Comparison of ENCODE assay signal across 14 cellular contexts in the genomic region with DNA sequence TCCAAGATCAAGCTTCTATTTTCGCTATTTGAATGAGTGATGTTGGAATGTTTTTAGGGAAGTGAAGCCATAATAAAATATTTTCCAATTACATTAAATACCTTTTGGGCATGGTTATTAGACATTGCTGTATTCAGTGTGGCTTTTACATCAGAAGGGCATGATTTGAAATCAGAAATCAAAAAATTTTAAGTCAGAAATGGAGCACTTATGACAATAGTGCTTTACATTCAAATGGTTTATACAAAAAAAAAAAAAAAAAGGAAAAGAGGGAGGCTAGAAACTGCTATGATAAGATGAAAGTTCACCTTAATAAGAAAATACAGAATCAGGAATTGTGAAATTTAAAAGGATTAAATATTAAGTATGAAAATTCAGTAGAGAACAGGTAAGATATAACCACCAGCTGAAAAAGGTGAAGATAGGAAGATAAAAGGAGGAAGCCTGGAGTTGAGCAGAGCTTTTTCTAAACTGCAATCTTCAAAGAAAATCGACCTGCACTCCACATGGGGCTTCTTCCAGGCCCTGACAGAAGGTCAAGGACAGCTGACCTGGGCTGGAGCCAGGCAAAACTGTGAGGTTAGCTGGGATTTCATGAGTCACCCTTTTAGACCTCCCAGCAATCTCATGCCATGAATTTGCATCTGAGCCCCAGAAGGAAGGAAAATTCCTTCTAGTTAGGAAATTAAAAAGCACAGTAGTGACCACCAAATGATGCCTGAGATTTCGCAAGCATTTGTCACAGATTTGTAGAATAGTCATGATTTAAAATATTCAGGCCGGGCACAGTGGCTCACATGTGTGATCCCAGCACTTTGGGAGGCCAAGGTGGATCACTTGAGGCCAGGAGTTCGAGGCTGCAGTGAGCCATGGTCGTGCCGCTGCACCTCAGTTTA. TPM values are rescaled to one million over a fixed set of nuclear protein-coding genes. Genes with fewer than 3 reads are reported as not detected.
DNase-seq lines count a peak whose midpoint lies in the region; ATAC-seq, FAIRE-seq and TF ChIP-seq lines count a peak whose summit lies in the region.
"Had no signal": no experiment of that assay in that cellular context is flagged by ENCODE, and none has a peak within 500 bp of the region (broad histone marks: within the 10 kb centered on the region; RNA-seq: fewer than 3 reads in every experiment).

No MANE protein-coding gene starts in this region.

- no peak overlapping the region for H3K4me3 Mint-ChIP-seq in neural progenitor cell
- H3K4me3 Mint-ChIP-seq in natural killer cell treated with Interleukin-12 subunit alpha and Interleukin-12 subunit beta and Interleukin-15 and Interleukin-18, amount 100 ng/mL, for 72 hours, result no peak overlapping the region
- H3K4me3 Mint-ChIP-seq: activated CD4-positive, alpha-beta T cell treated with anti-CD3 and anti-CD28 coated beads, Interleukin-2, amount 10 ng/mL, durations not matched to agents 24 days and 14 days; activated naive CD4-positive, alpha-beta T cell treated with anti-CD3 and anti-CD28 coated beads for 36 hours had no signal

- no peak overlapping the region for H3K9ac ChIP-seq in neural progenitor cell

- peaks cover 5% of the 10 kb centered on the region for H3F3A ChIP-seq in neural progenitor cell (ENCODE audit: low read depth)

- no peaks in the 10 kb centered on the region for H3K9me3 ChIP-seq in neural progenitor cell (ENCODE audit: low read depth)

- no peak for ATAC-seq in natural killer cell treated with Interleukin-12 subunit alpha and Interleukin-12 subunit beta and Interleukin-15 and Interleukin-18, amount 100 ng/mL, for 72 hours

- H3K4me1 Mint-ChIP-seq in neural progenitor cell, result peaks cover 47% of the 10 kb centered on the region
- no peaks in the 10 kb centered on the region for H3K4me1 Mint-ChIP-seq in natural killer cell treated with Interleukin-12 subunit alpha and Interleukin-12 subunit beta and Interleukin-15 and Interleukin-18, amount 100 ng/mL, for 72 hours (ENCODE audit: low read depth in 2 of 2)
- H3K4me1 Mint-ChIP-seq: activated CD4-positive, alpha-beta T cell treated with anti-CD3 and anti-CD28 coated beads, Interleukin-2, amount 10 ng/mL, durations not matched to agents 24 days and 14 days had no signal

- H3K27ac ChIP-seq in neural progenitor cell, result no peak overlapping the region
- H3K27ac ChIP-seq: SK-N-MC had no signal

- peak; percentile 55 for FAIRE-seq in RCC 7860 (lab: Jason Lieb, UNC)
- FAIRE-seq: small intestine had no signal

- no peaks in the 10 kb centered on the region for H3K79me2 ChIP-seq in neural progenitor cell (ENCODE audit: low read depth)

- peak overlapping the region; percentile 63 for H3K27ac Mint-ChIP-seq in neural progenitor cell
- no peak overlapping the region for H3K27ac Mint-ChIP-seq in natural killer cell treated with Interleukin-12 subunit alpha and Interleukin-12 subunit beta and Interleukin-15 and Interleukin-18, amount 100 ng/mL, for 72 hours
- H3K27ac Mint-ChIP-seq: activated CD4-positive, alpha-beta T cell treated with anti-CD3 and anti-CD28 coated beads, Interleukin-2, amount 10 ng/mL, durations not matched to agents 24 days and 14 days; activated naive CD4-positive, alpha-beta T cell treated with anti-CD3 and anti-CD28 coated beads for 36 hours had no signal

- H4K20me1 ChIP-seq in neural progenitor cell (ENCODE audit: low read depth), result no peaks in the 10 kb centered on the region

- H3K27me3 Mint-ChIP-seq in neural progenitor cell (ENCODE audit: insufficient read depth, low read depth), result peaks cover 7% of the 10 kb centered on the region
- no peaks in the 10 kb centered on the region for H3K27me3 Mint-ChIP-seq in natural killer cell treated with Interleukin-12 subunit alpha and Interleukin-12 subunit beta and Interleukin-15 and Interleukin-18, amount 100 ng/mL, for 72 hours

- H3K36me3 Mint-ChIP-seq in neural progenitor cell, result peaks cover 4% of the 10 kb centered on the region
- H3K36me3 Mint-ChIP-seq in natural killer cell treated with Interleukin-12 subunit alpha and Interleukin-12 subunit beta and Interleukin-15 and Interleukin-18, amount 100 ng/mL, for 72 hours, result peaks cover 3% of the 10 kb centered on the region

- no peak for TF ChIP-seq CTCF in fibroblast of the aortic adventitia (IDR thresholded peaks at IDR 0.05; ENCODE audit: insufficient read depth, low read length)
- no peak for TF ChIP-seq CTCF in neural progenitor cell (IDR thresholded peaks at IDR 0.05)

- H3K36me3 ChIP-seq in neural progenitor cell, result no peaks in the 10 kb centered on the region

- H3K27me3 ChIP-seq in neural progenitor cell, result no peaks in the 10 kb centered on the region

- H3K4me3 ChIP-seq in fibroblast of the aortic adventitia (ENCODE audit: low read depth, low read length) (no peak overlapping the region), neural progenitor cell (no peak overlapping the region)
- H3K4me3 ChIP-seq: SK-N-MC had no signal

- H3K9me3 Mint-ChIP-seq in neural progenitor cell, result peaks cover 11% of the 10 kb centered on the region
- peaks cover 5% of the 10 kb centered on the region for H3K9me3 Mint-ChIP-seq in natural killer cell treated with Interleukin-12 subunit alpha and Interleukin-12 subunit beta and Interleukin-15 and Interleukin-18, amount 100 ng/mL, for 72 hours

- peaks cover 16% of the 10 kb centered on the region for H3K4me1 ChIP-seq in neural progenitor cell

- H2AFZ ChIP-seq in neural progenitor cell (replicated peaks), result no peak overlapping the region

- H3K4me2 ChIP-seq in neural progenitor cell, result peak overlapping the region; percentile 39

- peak; percentile 75 for DNase-seq in ELF-1 (ENCODE audit: low read depth, low spot score)
- peak; percentile 33 for DNase-seq in RCC 7860 (ENCODE audit: low spot score)
- DNase-seq in fibroblast of the aortic adventitia (ENCODE audit: low read depth), result peak; percentile 75
- no peak for DNase-seq in neural progenitor cell (ENCODE audit: low spot score)
- DNase-seq in natural killer cell treated with Interleukin-12 subunit alpha and Interleukin-12 subunit beta and Interleukin-15 and Interleukin-18, amount 100 ng/mL, for 72 hours (ENCODE audit: low spot score), result no peak
- no peak for DNase-seq in hippocampal formation (lab: John Stamatoyannopoulos, UW)
- no peak for DNase-seq in hypothalamus (lab: John Stamatoyannopoulos, UW)
- DNase-seq in GF-D8 (lab: John Stamatoyannopoulos, UW), result no peak
- DNase-seq: activated CD4-positive, alpha-beta T cell treated with anti-CD3 and anti-CD28 coated beads, Interleukin-2, amount 10 ng/mL, durations not matched to agents 24 days and 14 days; activated naive CD4-positive, alpha-beta T cell treated with anti-CD3 and anti-CD28 coated beads for 36 hours; midbrain; stimulated activated CD8-positive, alpha-beta memory T cell treated with anti-CD3 and anti-CD28 coated beads, Interleukin-4, amount 100 ng/mL, for 48 hours had no signal

RNA-seq across cellular contexts. Expression of a gene that starts 23.4 kb away (rescaled TPM):
- total RNA-seq in fibroblast of the aortic adventitia (ENCODE audit: low replicate concordance), result 14.4 and 23.8 TPM in 2 replicates
- 11.0 and 18.4 TPM in 2 replicates for total RNA-seq in neural progenitor cell (ENCODE audit: low replicate concordance)
- total RNA-seq in natural killer cell treated with Interleukin-12 subunit alpha and Interleukin-12 subunit beta and Interleukin-15 and Interleukin-18, amount 100 ng/mL, for 72 hours, result under 1 TPM in 1 of 2 donors, not detected in 1; 0.26 TPM
- total RNA-seq: activated CD4-positive, alpha-beta T cell treated with anti-CD3 and anti-CD28 coated beads, Interleukin-2, amount 10 ng/mL, durations not matched to agents 24 days and 14 days; activated naive CD4-positive, alpha-beta T cell treated with anti-CD3 and anti-CD28 coated beads for 36 hours had no signal

Comparison
In these comparisons a context has a peak if more than half of its experiments do, and no peak if none do; other contexts are left out.
1. DNase-seq: peak in ELF-1 (single experiment), RCC 7860 (single experiment) and fibroblast of the aortic adventitia (single experiment); none in neural progenitor cell (single experiment), natural killer cell treated with Interleukin-12 subunit alpha and Interleukin-12 subunit beta and Interleukin-15 and Interleukin-18, amount 100 ng/mL, for 72 hours (single experiment), hippocampal formation (0 of 2), hypothalamus (0 of 51) and GF-D8 (single experiment).